ENCODE assay signal across 2 cellular contexts in genomic region chr15:28573351-28573750, GRCh38. TPM values are rescaled to one million over a fixed set of nuclear protein-coding genes. Genes with fewer than 3 reads are reported as not detected.
"Had no signal": no experiment of that assay in that cellular context is flagged by ENCODE, and none has a peak within 500 bp of the region (broad histone marks: within the 10 kb centered on the region; RNA-seq: fewer than 3 reads in every experiment).

No MANE protein-coding gene starts in this region.

RNA-seq across cellular contexts. Expression of gene GOLGA6L25, which starts 20.0 kb away (rescaled TPM):
- total RNA-seq: G401, GM12878 had no signal
- polyA plus RNA-seq: GM12878 had no signal

RNA-seq across cellular contexts. Expression of gene GOLGA8G, which starts 40.6 kb away (rescaled TPM):
- total RNA-seq: G401, GM12878 had no signal
- polyA plus RNA-seq: GM12878 had no signal
